ENCODE assay signal across 17 cellular contexts in the genomic region with DNA sequence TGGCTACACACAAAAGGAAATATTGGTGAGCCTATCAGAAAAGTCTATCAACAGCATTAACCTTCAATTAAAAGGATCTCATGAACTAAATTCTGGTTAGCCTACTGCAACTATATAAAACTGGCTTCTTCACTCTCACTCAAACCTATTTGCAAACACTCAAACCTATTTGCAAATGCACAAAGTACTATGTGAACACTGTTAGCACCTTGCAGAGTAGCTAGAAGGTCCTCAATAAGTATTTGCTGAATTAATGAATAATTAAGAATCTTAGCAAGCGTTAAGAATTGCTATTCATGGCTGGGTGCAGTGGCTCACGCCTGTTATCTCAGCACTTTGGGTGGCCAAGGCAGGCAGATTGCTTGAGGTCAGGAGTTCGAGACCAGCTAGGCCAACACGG.
DNase-seq lines count a peak whose midpoint lies in the region; ATAC-seq and TF ChIP-seq lines count a peak whose summit lies in the region.
"Had no signal": no experiment of that assay in that cellular context is flagged by ENCODE, and none has a peak within 500 bp of the region (broad histone marks: within the 10 kb centered on the region; RNA-seq: fewer than 3 reads in every experiment).

No MANE protein-coding gene starts in this region.

- H3K4me1 ChIP-seq in lower lobe of right lung = peaks cover 13% of the 10 kb centered on the region

- H3K27ac ChIP-seq in lower lobe of right lung = no peak overlapping the region
- H3K27ac ChIP-seq: 22Rv1, A549, C4-2B had no signal

- H3K9me3 Mint-ChIP-seq in T-helper 1 cell treated with Interleukin-12 subunit alpha and Interleukin-12 subunit beta and Interleukin-4 antibody, amounts not matched to agents 30 μg/mL and 1 μg/mL, for 36 hours = no peaks in the 10 kb centered on the region
- H3K9me3 Mint-ChIP-seq in activated CD8-positive, alpha-beta memory T cell treated with anti-CD3 and anti-CD28 coated beads, Interleukin-2, amount 10 ng/mL, durations not matched to agents 7 days and 5 days (ENCODE audit: low read depth) = no peaks in the 10 kb centered on the region
- H3K9me3 Mint-ChIP-seq: CD4-positive, alpha-beta memory T cell; H9 had no signal

- no peak for ATAC-seq in activated CD8-positive, alpha-beta memory T cell treated with anti-CD3 and anti-CD28 coated beads, Interleukin-2, amount 10 ng/mL, durations not matched to agents 7 days and 5 days
- peak; percentile 48 to 79 for ATAC-seq in lower lobe of right lung

- TF ChIP-seq CTCF in lower lobe of right lung (IDR thresholded peaks at IDR 0.05) = no peak
- no peak for TF ChIP-seq CTCF in GM20000 (IDR thresholded peaks at IDR 0.05; ENCODE audit: extremely low read depth, missing control alignments)

- H3K4me1 Mint-ChIP-seq in T-helper 1 cell treated with Interleukin-12 subunit alpha and Interleukin-12 subunit beta and Interleukin-4 antibody, amounts not matched to agents 30 μg/mL and 1 μg/mL, for 36 hours (ENCODE audit: low read depth) = peaks cover 12% of the 10 kb centered on the region
- H3K4me1 Mint-ChIP-seq in activated CD8-positive, alpha-beta memory T cell treated with anti-CD3 and anti-CD28 coated beads, Interleukin-2, amount 10 ng/mL, durations not matched to agents 7 days and 5 days = peaks cover 21% of the 10 kb centered on the region

- H3K9me3 ChIP-seq in lower lobe of right lung = no peaks in the 10 kb centered on the region
- H3K9me3 ChIP-seq: A549 had no signal

- H3K36me3 Mint-ChIP-seq in T-helper 1 cell treated with Interleukin-12 subunit alpha and Interleukin-12 subunit beta and Interleukin-4 antibody, amounts not matched to agents 30 μg/mL and 1 μg/mL, for 36 hours (ENCODE audit: low read depth) = no peaks in the 10 kb centered on the region
- H3K36me3 Mint-ChIP-seq in activated CD8-positive, alpha-beta memory T cell treated with anti-CD3 and anti-CD28 coated beads, Interleukin-2, amount 10 ng/mL, durations not matched to agents 7 days and 5 days = no peaks in the 10 kb centered on the region

- no peak for DNase-seq in T-helper 1 cell
- no peak for DNase-seq in activated CD8-positive, alpha-beta memory T cell treated with anti-CD3 and anti-CD28 coated beads, Interleukin-2, amount 10 ng/mL, durations not matched to agents 7 days and 5 days
- no peak for DNase-seq in activated CD8-positive, alpha-beta memory T cell treated with anti-CD3 and anti-CD28 coated beads, Interleukin-2, amount 50 U/mL, for 4 hours
- DNase-seq in lower lobe of right lung = no peak
- DNase-seq in GM20000 (ENCODE audit: low spot score) = no peak
- DNase-seq in germinal center (ENCODE audit: low spot score) = no peak
- DNase-seq: AML-193; CD4-positive, alpha-beta memory T cell; DMS153; DMS79; GDM1; H9; IMR-90 had no signal

- H3K27me3 ChIP-seq in lower lobe of right lung (ENCODE audit: low read depth) = no peaks in the 10 kb centered on the region

- no peak overlapping the region for H3K4me3 Mint-ChIP-seq in T-helper 1 cell treated with Interleukin-12 subunit alpha and Interleukin-12 subunit beta and Interleukin-4 antibody, amounts not matched to agents 30 μg/mL and 1 μg/mL, for 36 hours
- no peak overlapping the region for H3K4me3 Mint-ChIP-seq in activated CD8-positive, alpha-beta memory T cell treated with anti-CD3 and anti-CD28 coated beads, Interleukin-2, amount 10 ng/mL, durations not matched to agents 7 days and 5 days
- H3K4me3 Mint-ChIP-seq: CD4-positive, alpha-beta memory T cell; H9 had no signal

- CTCF ChIA-PET in activated CD8-positive, alpha-beta memory T cell treated with anti-CD3 and anti-CD28 coated beads, Interleukin-2, amount 10 ng/mL, durations not matched to agents 7 days and 5 days (lab: Charles Lee) = interaction anchor here (0.6 to 2.2 kb wide), 5 partner anchors 34 to 209 kb away, joined by 3 to 7 read pairs (median 4); no protein-coding TSS in a partner anchor

- intact Hi-C loops in lower lobe of right lung (cut with DNase I) = no loop called here

- H3K4me3 ChIP-seq in lower lobe of right lung = no peak overlapping the region
- H3K4me3 ChIP-seq: A549 had no signal

- no peaks in the 10 kb centered on the region for H3K36me3 ChIP-seq in lower lobe of right lung

- H3K27ac Mint-ChIP-seq in T-helper 1 cell treated with Interleukin-12 subunit alpha and Interleukin-12 subunit beta and Interleukin-4 antibody, amounts not matched to agents 30 μg/mL and 1 μg/mL, for 36 hours = peak overlapping the region; percentile 59
- H3K27ac Mint-ChIP-seq in activated CD8-positive, alpha-beta memory T cell treated with anti-CD3 and anti-CD28 coated beads, Interleukin-2, amount 10 ng/mL, durations not matched to agents 7 days and 5 days = peak overlapping the region; percentile 90
- H3K27ac Mint-ChIP-seq: H9 had no signal

- H3K27me3 Mint-ChIP-seq in T-helper 1 cell treated with Interleukin-12 subunit alpha and Interleukin-12 subunit beta and Interleukin-4 antibody, amounts not matched to agents 30 μg/mL and 1 μg/mL, for 36 hours (ENCODE audit: low read depth) = no peaks in the 10 kb centered on the region
- H3K27me3 Mint-ChIP-seq in activated CD8-positive, alpha-beta memory T cell treated with anti-CD3 and anti-CD28 coated beads, Interleukin-2, amount 10 ng/mL, durations not matched to agents 7 days and 5 days = no peaks in the 10 kb centered on the region
- H3K27me3 Mint-ChIP-seq: CD4-positive, alpha-beta memory T cell had no signal
